ENCODE assay signal across 24 cellular contexts in genomic region chr18:7303306-7303705, GRCh38.
"Had no signal": no experiment of that assay in that cellular context is flagged by ENCODE, and none has a peak within 500 bp of the region (broad histone marks: within the 10 kb centered on the region; RNA-seq: fewer than 3 reads in every experiment).

No MANE protein-coding gene starts in this region.

- H3K27ac Mint-ChIP-seq: activated naive CD4-positive, alpha-beta T cell treated with anti-CD3 and anti-CD28 coated beads, Interleukin-2, amount 50 U/mL, for 72 hours; memory B cell; type B pancreatic cell; WTC11 had no signal

- H3K9me3 ChIP-seq: mucosa of descending colon, testis had no signal

- H3K4me3 ChIP-seq: adrenal gland, mucosa of descending colon, testis had no signal

- H3K36me3 Mint-ChIP-seq: memory B cell, type B pancreatic cell had no signal

- H3K9me3 Mint-ChIP-seq: type B pancreatic cell had no signal

- H3K36me3 ChIP-seq: adrenal gland had no signal

- H3K27ac ChIP-seq: adrenal gland, testis had no signal

- H3K27me3 Mint-ChIP-seq: memory B cell, naive B cell, type B pancreatic cell had no signal

- DNase-seq: activated gamma-delta T cell treated with Interleukin-2 at 50 U/mL for 16 hours; activated T-cell treated with anti-CD3 and anti-CD28 coated beads, Interleukin-2, amount 50 U/mL, for 1 hour; adrenal gland; foreskin melanocyte; glutamatergic neuron; hypothalamus; left cardiac atrium; mucosa of descending colon; naive B cell; occipital lobe; posterior cingulate gyrus; stimulated activated CD4-positive, alpha-beta T cell treated with anti-CD3 and anti-CD28 coated beads, Interleukin-2, amount 100 ng/mL, for 48 hours; stimulated activated naive CD4-positive, alpha-beta T cell; T1000; testis had no signal

- H3K4me1 Mint-ChIP-seq: memory B cell, naive B cell, neural crest cell, WTC11 had no signal

- H3K4me1 ChIP-seq: adrenal gland, testis had no signal

- ATAC-seq: activated naive CD4-positive, alpha-beta T cell treated with anti-CD3 and anti-CD28 coated beads, Interleukin-2, amount 50 U/mL, for 72 hours; left cardiac atrium; mucosa of descending colon; sciatic nerve; WTC11 had no signal

- FAIRE-seq: astrocyte, bronchial epithelial cell, islet of Langerhans had no signal

- H3K27me3 ChIP-seq: adrenal gland, testis had no signal

- H3K4me3 Mint-ChIP-seq: memory B cell, naive B cell, neural crest cell, type B pancreatic cell, WTC11 had no signal
